15 cellular contexts compared by ENCODE assay signal in genomic region chr1:45400049-45400448, GRCh38.
"Had no signal": no experiment of that assay in that cellular context is flagged by ENCODE, and none has a peak within 500 bp of the region (broad histone marks: within the 10 kb centered on the region; RNA-seq: fewer than 3 reads in every experiment).

No MANE protein-coding gene starts in this region.

- DNase-seq: activated CD4-positive, alpha-beta T cell treated with anti-CD3 and anti-CD28 coated beads for 48 hours; activated CD8-positive, alpha-beta T cell treated with anti-CD3 and anti-CD28 coated beads, Interleukin-2, amount 10 ng/mL, durations not matched to agents 7 days and 5 days; activated naive CD4-positive, alpha-beta T cell treated with anti-CD3 and anti-CD28 coated beads for 36 hours; body of pancreas; dermis blood vessel endothelial cell; glutamatergic neuron; kidney glomerular epithelial cell; lower lobe of right lung; naive thymus-derived CD4-positive, alpha-beta T cell; nucleus accumbens; right cardiac atrium; small intestine; stomach; T-cell had no signal

- H3K27me3 ChIP-seq: body of pancreas, stomach had no signal

- H3K4me3 ChIP-seq: body of pancreas, lower lobe of right lung, stomach, thoracic aorta had no signal

- H3K36me3 ChIP-seq: lower lobe of right lung, stomach, thoracic aorta had no signal

- H3K9me3 ChIP-seq: body of pancreas, lower lobe of right lung, stomach, thoracic aorta had no signal

- H3K27ac ChIP-seq: body of pancreas, lower lobe of right lung, stomach, thoracic aorta had no signal

- H3K4me1 ChIP-seq: body of pancreas had no signal
